ENCODE assay signal across 1 cellular context in genomic region chr22:38751066-38751421, GRCh38.
TF ChIP-seq lines count a peak whose summit lies in the region.

No MANE protein-coding gene starts in this region.

TF ChIP-seq in liver, 16 proteins besides CTCF, POLR2A, EP300 and RAD21 (continued from another document):
- no peak for TF ChIP-seq REST (IDR thresholded peaks at IDR 0.05)
